ENCODE assay signal across 19 cellular contexts in the genomic region with DNA sequence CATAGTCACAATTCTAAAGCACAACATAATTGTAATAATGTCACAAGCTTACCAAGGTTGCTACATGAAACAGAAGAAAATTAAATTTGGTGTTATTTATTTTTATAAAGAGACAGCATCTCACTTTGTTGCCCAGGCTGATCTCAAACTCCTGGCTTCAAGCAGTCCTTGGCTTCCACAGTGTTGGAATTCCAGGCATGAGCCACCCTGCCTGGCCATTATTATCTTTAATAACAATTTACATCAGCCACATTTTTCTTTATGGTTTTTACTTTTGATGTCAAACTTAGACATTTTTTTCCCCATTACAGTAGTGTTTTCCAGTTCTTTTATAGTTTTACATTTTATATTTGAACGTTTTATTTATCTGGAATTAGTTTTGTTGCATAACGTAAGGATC. TPM values are rescaled to one million over a fixed set of nuclear protein-coding genes. Genes with fewer than 3 reads are reported as not detected.
DNase-seq lines count a peak whose midpoint lies in the region; ATAC-seq, FAIRE-seq and TF ChIP-seq lines count a peak whose summit lies in the region.
"Had no signal": no experiment of that assay in that cellular context is flagged by ENCODE, and none has a peak within 500 bp of the region (broad histone marks: within the 10 kb centered on the region; RNA-seq: fewer than 3 reads in every experiment).

No MANE protein-coding gene starts in this region.

- H3K4me3 Mint-ChIP-seq in mesothelial cell of epicardium (no peak overlapping the region), H9 (no peak overlapping the region)

- H3K9me3 Mint-ChIP-seq in mesothelial cell of epicardium (no peaks in the 10 kb centered on the region), H9 (no peaks in the 10 kb centered on the region)
- H3K9me3 Mint-ChIP-seq: HFFc6 had no signal

- H2BK20ac ChIP-seq in IMR-90 (ENCODE audit: low read depth, low read length) (no peak overlapping the region), H9 (ENCODE audit: low read depth, low read length, poor library complexity, severe bottlenecking) (no peak overlapping the region)

- POLR2A ChIA-PET in A673 (lab: Charles Lee; ENCODE audit: low non-redundant PET) = no interaction called here
- POLR2A ChIA-PET in IMR-90 (lab: Charles Lee; ENCODE audit: unreplicated experiment) = no interaction called here

- H3K36me3 ChIP-seq in A673 (ENCODE audit: insufficient read depth, low read length, poor library complexity, severe bottlenecking) (no peaks in the 10 kb centered on the region), IMR-90 (ENCODE audit: control insufficient read depth, insufficient read depth, low read length) (no peaks in the 10 kb centered on the region), brain microvascular endothelial cell (replicated peaks) (no peaks in the 10 kb centered on the region), kidney (ENCODE audit: control insufficient read depth in 1 of 2, insufficient read depth in 2 of 2, low read length in 2 of 2) (no peaks in the 10 kb centered on the region)

- H4K91ac ChIP-seq in IMR-90 (ENCODE audit: insufficient read depth, low read depth, low read length) = no peak overlapping the region
- no peak overlapping the region for H4K91ac ChIP-seq in H9 (ENCODE audit: insufficient read length, low read depth, low read length)

- H3K4me1 ChIP-seq in A673 (ENCODE audit: insufficient read depth, low read length, poor library complexity, severe bottlenecking) (peaks cover 83% of the 10 kb centered on the region), IMR-90 (ENCODE audit: control insufficient read depth, insufficient read depth, low read length) (peaks cover 6% of the 10 kb centered on the region), H9 (ENCODE audit: insufficient read depth, low read length) (peaks cover 7% of the 10 kb centered on the region), kidney (ENCODE audit: control insufficient read depth in 1 of 2, insufficient read depth in 1 of 2, low read depth in 1 of 2, low read length in 2 of 2) (no peaks in the 10 kb centered on the region)
- H3K4me1 ChIP-seq: Caco-2 had no signal

- H4K8ac ChIP-seq in IMR-90 (ENCODE audit: low read depth in 2 of 2, low read length in 2 of 2) (no peak overlapping the region; a peak in 1 of 4 replicates), H9 (replicated peaks; ENCODE audit: insufficient read length, low read depth, low read length) (no peak overlapping the region)

- H3K4me1 Mint-ChIP-seq in mesothelial cell of epicardium = peaks cover 36% of the 10 kb centered on the region
- H3K4me1 Mint-ChIP-seq in H9 = peaks cover 50 to 52% of the 10 kb centered on the region in 2 experiments

- no peak overlapping the region for H3T11ph ChIP-seq in H9 (ENCODE audit: low read length)

- no peaks in the 10 kb centered on the region for H3K23me2 ChIP-seq in H9 (ENCODE audit: insufficient read length, low read depth, low read length, poor library complexity, severe bottlenecking)

- BruUV-seq in A673 (replicated peaks; lab: Mats Ljungman, UMichigan) = no TSS peak
- no TSS peak for BruUV-seq in IMR-90 (replicated peaks; lab: Mats Ljungman, UMichigan)

- dilution Hi-C loops in IMR-90 (cut with HindIII; ENCODE audit: low sequenced_read_pairs, unreplicated experiment) = no loop called here

- H2AFZ ChIP-seq in IMR-90 (replicated peaks; ENCODE audit: low read length, poor library complexity) (no peak overlapping the region), H9 (ENCODE audit: low read length) (no peak overlapping the region)

- no peak overlapping the region for H3K4me3 ChIP-seq in A673 (ENCODE audit: low read depth, low read length, poor library complexity, severe bottlenecking)
- no peak overlapping the region for H3K4me3 ChIP-seq in IMR-90 (ENCODE audit: insufficient read depth, low read depth, low read length)
- no peak overlapping the region for H3K4me3 ChIP-seq in brain microvascular endothelial cell (ENCODE audit: low read depth, low read length)
- H3K4me3 ChIP-seq in kidney (ENCODE audit: low read length in 2 of 2) = no peak overlapping the region
- H3K4me3 ChIP-seq: A549 had no signal

- H3K4me2 ChIP-seq in IMR-90 (ENCODE audit: low read depth, low read length) (no peak overlapping the region), H9 (ENCODE audit: insufficient read depth, insufficient read length, low read length) (no peak overlapping the region)
- H3K4me2 ChIP-seq: A549 had no signal

- H3K23ac ChIP-seq in IMR-90 (ENCODE audit: low read depth, low read length) (no peak overlapping the region), H9 (ENCODE audit: insufficient read length, low read depth, low read length) (no peak overlapping the region)

- peak; percentile 62; the same call in 1 of the 2 replicates for ATAC-seq in IMR-90 (ENCODE audit: low read depth)
- ATAC-seq: A549, HepG2 had no signal

- in situ Hi-C loops in IMR-90 (cut with MboI; ENCODE audit: low sequenced_read_pairs) = no loop called here
- in situ Hi-C loops in brain microvascular endothelial cell (cut with HindIII; ENCODE audit: low pct_ligation_motif_present, low sequenced_read_pairs) = no loop called here

- TF ChIP-seq CTCF in A673 (conservative IDR thresholded peaks at IDR 0.05; ENCODE audit: low read depth, low read length) = no peak
- no peak for TF ChIP-seq CTCF in IMR-90 (conservative IDR thresholded peaks at IDR 0.05; ENCODE audit: low read depth, low read length)
- no peak for TF ChIP-seq CTCF in brain microvascular endothelial cell (IDR thresholded peaks at IDR 0.05; ENCODE audit: low read depth, low read length, missing control alignments)
- TF ChIP-seq CTCF in mesothelial cell of epicardium (IDR thresholded peaks at IDR 0.05; ENCODE audit: unreplicated experiment) = no peak
- TF ChIP-seq CTCF in H9 (conservative IDR thresholded peaks at IDR 0.05) = no peak
- no peak for TF ChIP-seq CTCF in kidney (IDR thresholded peaks at IDR 0.05; ENCODE audit: borderline replicate concordance, extremely low read depth, insufficient read depth)

- H3K9me1 ChIP-seq in IMR-90 (ENCODE audit: insufficient read depth, low read length) = peaks cover 10% of the 10 kb centered on the region

- WGBS in IMR-90 (ENCODE audit: extremely low coverage in 2 of 2, insufficient read length in 1 of 2), 2 experiments = no CpG with 5 or more reads among the region's 2 CpGs
- WGBS in H9 (ENCODE audit: extremely low coverage, insufficient read length, low lambda C conversion rate) = no CpG with 5 or more reads among the region's 2 CpGs

- H2BK12ac ChIP-seq in H9 (ENCODE audit: insufficient read length, low read depth, low read length) = no peak overlapping the region

- H2BK15ac ChIP-seq in IMR-90 (ENCODE audit: low read depth, low read length) (no peak overlapping the region), H9 (ENCODE audit: low read depth, low read length) (no peak overlapping the region)

- no peak overlapping the region for H3K18ac ChIP-seq in IMR-90 (ENCODE audit: low read depth, low read length)
- H3K18ac ChIP-seq in H9 (ENCODE audit: insufficient read length, low read depth, low read length) = no peak overlapping the region

- H3K14ac ChIP-seq in IMR-90 (replicated peaks; ENCODE audit: low read depth, low read length) (no peak overlapping the region), H9 (ENCODE audit: insufficient read depth, low read length) (no peak overlapping the region)

- H3K27ac ChIP-seq in A673 (ENCODE audit: low read depth, low read length, poor library complexity, severe bottlenecking) (peak overlapping the region; percentile 46), IMR-90 (ENCODE audit: insufficient read depth, low read length) (no peak overlapping the region), brain microvascular endothelial cell (no peak overlapping the region), H9 (ENCODE audit: insufficient read length, low read depth, low read length) (no peak overlapping the region), kidney (ENCODE audit: low read depth in 2 of 2, low read length in 2 of 2) (no peak overlapping the region)
- H3K27ac ChIP-seq: A549 had no signal

- H3K9ac ChIP-seq in IMR-90 (ENCODE audit: low read depth, low read length) (no peak overlapping the region), H9 (ENCODE audit: extremely low read depth, insufficient read length, low read length) (no peak overlapping the region), kidney (ENCODE audit: low read length in 2 of 2) (no peak overlapping the region)

- DNase-seq in A673 (ENCODE audit: low spot score) (no peak), IMR-90 (no peak), brain microvascular endothelial cell (peak; percentile 40), mesothelial cell of epicardium (ENCODE audit: low spot score in 2 of 2, unreplicated experiment in 2 of 2) (no peak), GOT3 (lab: John Stamatoyannopoulos, UW) (no peak), H9 (no peak), middle frontal gyrus (ENCODE audit: extremely low spot score, low spot score) (no peak), kidney (no peak)
- DNase-seq: AML-193, Caco-2, GDM1, HFFc6, Karpas-422, NCI-H1930, NCI-H510A, SIG-M5 had no signal

- H3K79me1 ChIP-seq in IMR-90 (ENCODE audit: low read depth in 1 of 2, low read length in 2 of 2) = peaks cover 37 to 67% of the 10 kb centered on the region in 2 experiments
- no peaks in the 10 kb centered on the region for H3K79me1 ChIP-seq in H9 (ENCODE audit: insufficient read depth, low read depth, low read length, poor library complexity, severe bottlenecking)

- H3K4ac ChIP-seq in IMR-90 (ENCODE audit: low read depth, low read length) = no peak overlapping the region
- H3K4ac ChIP-seq in H9 (ENCODE audit: low read depth, low read length) = no peak overlapping the region

- H2BK120ac ChIP-seq in IMR-90 (ENCODE audit: low read depth, low read length) (no peak overlapping the region), H9 (ENCODE audit: low read depth, low read length, poor library complexity, severe bottlenecking) (no peak overlapping the region)

- no peak for TF ChIP-seq RAD21 in IMR-90 (IDR thresholded peaks at IDR 0.05; ENCODE audit: low read length)

- H4K5ac ChIP-seq in IMR-90 (ENCODE audit: low read depth, low read length) (no peak overlapping the region), H9 (ENCODE audit: insufficient read length, low read depth, low read length) (no peak overlapping the region)

- peaks cover 37% of the 10 kb centered on the region; the same call in 1 of the 2 replicates for H3K79me2 ChIP-seq in H9 (ENCODE audit: insufficient read depth, low read length)

- peaks cover 3% of the 10 kb centered on the region for H3K36me3 Mint-ChIP-seq in mesothelial cell of epicardium
- H3K36me3 Mint-ChIP-seq in H9 (ENCODE audit: insufficient read depth in 1 of 3, low read depth in 3 of 3) = peaks cover 0 to 13% (median 13%) of the 10 kb centered on the region in 3 experiments; a peak in 3 of 7 replicates

- peak overlapping the region; percentile 53 for H3K27ac Mint-ChIP-seq in mesothelial cell of epicardium
- no peak overlapping the region for H3K27ac Mint-ChIP-seq in H9

- intact Hi-C loops in A673 (cut with micrococcal nuclease; ENCODE audit: unreplicated experiment) = no loop called here
- intact Hi-C loops in IMR-90 (cut with micrococcal nuclease) = no loop called here
- intact Hi-C loops in kidney (cut with DNase I) = no loop called here

- H2AK9ac ChIP-seq in IMR-90 (replicated peaks; ENCODE audit: low read depth, low read length, poor library complexity) = no peak overlapping the region

- H3K27me3 Mint-ChIP-seq in mesothelial cell of epicardium (ENCODE audit: low read depth) (no peaks in the 10 kb centered on the region), H9 (ENCODE audit: low read depth) (no peaks in the 10 kb centered on the region)

- no peak overlapping the region for H2BK5ac ChIP-seq in IMR-90 (ENCODE audit: low read depth, low read length, poor library complexity, severe bottlenecking)
- H2BK5ac ChIP-seq in H9 (ENCODE audit: insufficient read length, low read length) = no peak overlapping the region

- H3K9me3 ChIP-seq in A673 (ENCODE audit: low read depth, low read length, poor library complexity, severe bottlenecking) = no peaks in the 10 kb centered on the region
- H3K9me3 ChIP-seq in IMR-90 (ENCODE audit: control insufficient read depth, insufficient read depth, low read length) = no peaks in the 10 kb centered on the region
- no peaks in the 10 kb centered on the region for H3K9me3 ChIP-seq in H9 (ENCODE audit: control insufficient read depth, low read depth, low read length)
- no peaks in the 10 kb centered on the region for H3K9me3 ChIP-seq in kidney (ENCODE audit: control insufficient read depth in 1 of 2, low read length in 2 of 2)
- H3K9me3 ChIP-seq: A549, Caco-2 had no signal

- H2AK5ac ChIP-seq in IMR-90 (ENCODE audit: low read depth, low read length) = no peak overlapping the region
- H2AK5ac ChIP-seq in H9 (ENCODE audit: insufficient read length, low read length) = no peak overlapping the region

- FAIRE-seq in kidney (lab: Jason Lieb, UNC) = no peak
- FAIRE-seq: A549, GM19239, HepG2 had no signal

- H3K56ac ChIP-seq in IMR-90 (ENCODE audit: extremely low read depth, insufficient read depth, low read length) = no peak overlapping the region
- no peak overlapping the region for H3K56ac ChIP-seq in H9 (ENCODE audit: insufficient read length, low read depth, low read length)

- TF ChIP-seq POLR2A in IMR-90 (IDR thresholded peaks at IDR 0.05; ENCODE audit: low read depth, low read length) = no peak

- H4K20me1 ChIP-seq in IMR-90 (ENCODE audit: insufficient read depth, low read length) (peaks cover 25% of the 10 kb centered on the region), H9 (ENCODE audit: control insufficient read depth, insufficient read depth, insufficient read length) (no peaks in the 10 kb centered on the region)

- CTCF ChIA-PET in A673 (lab: Charles Lee) (no interaction called here), IMR-90 (lab: Yijun Ruan, JAX) (no interaction called here)

- H3K27me3 ChIP-seq in A673 (replicated peaks; ENCODE audit: insufficient read depth, low read depth, low read length, poor library complexity) (no peaks in the 10 kb centered on the region), IMR-90 (ENCODE audit: control insufficient read depth, insufficient read depth, low read length) (no peaks in the 10 kb centered on the region), brain microvascular endothelial cell (replicated peaks) (no peaks in the 10 kb centered on the region), H9 (ENCODE audit: insufficient read depth, low read length) (no peaks in the 10 kb centered on the region)

RNA-seq across cellular contexts. Expression of a gene that starts 46.7 kb away (rescaled TPM):
- total RNA-seq in A673 (2021) (112 and 136 TPM in 2 replicates), IMR-90 (2012; rRNA removed) (93.7 and 94.7 TPM in 2 replicates), mesothelial cell of epicardium (96.1 to 106 TPM (median 100.0 TPM) in 3 replicates), H9 (2021) (138 and 145 TPM in 2 replicates), kidney (37.4 TPM)
- polyA plus RNA-seq in IMR-90 (2012; rRNA removed) (13.5 and 15.9 TPM in 2 replicates), kidney (ENCODE audit: insufficient read depth, low read depth, low replicate concordance) (7.9 TPM)
- 3.4 and 4.9 TPM in 2 replicates for polyA plus RNA-seq in IMR-90 (2012; cell fraction: cytosol; rRNA removed)
- 1.3 and 16.0 TPM in 2 replicates for polyA plus RNA-seq in IMR-90 (2012; cell fraction: nucleus; rRNA removed; ENCODE audit: low replicate concordance)
